9 cellular contexts compared by ENCODE assay signal in the genomic region with DNA sequence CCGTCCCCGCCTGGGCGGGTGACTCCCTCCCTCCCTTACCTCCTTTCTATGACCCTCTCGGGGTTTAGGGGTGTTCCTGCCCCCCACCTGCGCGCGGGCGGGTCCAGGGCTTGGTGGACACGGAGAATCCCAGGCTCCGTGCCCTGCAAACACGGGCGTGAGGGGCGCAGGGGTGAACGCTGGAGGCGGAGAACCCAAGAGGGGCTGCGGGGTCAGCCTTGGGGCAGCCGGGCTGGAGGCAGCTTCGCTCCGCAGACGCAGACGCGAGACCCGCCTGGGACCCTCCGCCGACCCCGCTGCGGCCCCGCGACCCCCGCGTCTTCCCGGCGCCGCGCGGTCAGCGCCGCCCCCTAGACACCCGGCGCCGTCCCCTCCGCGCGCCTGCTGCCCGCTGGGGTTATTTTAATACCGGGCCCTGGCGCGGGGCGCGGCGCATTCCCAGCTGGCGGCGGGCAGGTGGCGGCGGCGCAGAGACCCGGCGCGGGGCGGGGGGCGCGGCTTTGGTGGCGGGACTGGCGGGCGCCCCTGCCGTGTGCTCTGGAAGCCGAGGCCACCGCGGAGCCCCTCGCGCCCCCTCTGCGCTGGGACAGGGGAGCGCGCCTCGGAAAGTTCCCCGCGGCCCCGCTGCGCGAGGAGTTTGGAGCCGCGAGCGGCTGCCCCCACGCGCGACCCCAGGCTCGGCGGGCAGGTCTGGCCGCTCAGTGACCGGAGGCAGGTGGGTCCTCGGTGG. TPM values are rescaled to one million over a fixed set of nuclear protein-coding genes. Genes with fewer than 3 reads are reported as not detected.
DNase-seq lines count a peak whose midpoint lies in the region; ATAC-seq and TF ChIP-seq lines count a peak whose summit lies in the region.
"Had no signal": no experiment of that assay in that cellular context is flagged by ENCODE, and none has a peak within 500 bp of the region (broad histone marks: within the 10 kb centered on the region; RNA-seq: fewer than 3 reads in every experiment).

A gene (plus strand): TSS at position 433 of the 730 bp plus-strand sequence. CDS start 2,560 bp downstream, outside the sequence.

- no peak for ATAC-seq in activated T-cell treated with anti-CD3 and anti-CD28 coated beads, Interleukin-2, amount 50 U/mL, for 72 hours (replicated peaks in 1 of 2)
- ATAC-seq in lower lobe of right lung: peak in 1 of 2 donors; percentile 27
- ATAC-seq in GM21423 (IDR thresholded peaks at IDR 0.05; ENCODE audit: unreplicated experiment): no peak

- no peak for DNase-seq in activated T-cell treated with anti-CD3 and anti-CD28 coated beads, Interleukin-2, amount 50 U/mL, for 72 hours
- no peak for DNase-seq in activated T-cell treated with anti-CD3 and anti-CD28 coated beads, Interleukin-2, amount 50 U/mL, for 48 hours
- DNase-seq in lower lobe of right lung (peak; percentile 41), tibial artery (no peak), endothelial cell (ENCODE audit: low spot score) (no peak), caudate nucleus (lab: John Stamatoyannopoulos, UW) (no peak)

- H3K27me3 ChIP-seq in lower lobe of right lung (ENCODE audit: low read depth): peaks cover 73% of the 10 kb centered on the region
- peaks cover 0 to 72% of the 10 kb centered on the region in 2 donors for H3K27me3 ChIP-seq in tibial artery

- H3K4me3 ChIP-seq in lower lobe of right lung (peak within 1 kb of the TSS; percentile 43), tibial artery (peak within 1 kb of the TSS; percentile 0 to 29)

- H3K27ac ChIP-seq in lower lobe of right lung: no peak within 1 kb of the TSS
- no peak within 1 kb of the TSS for H3K27ac ChIP-seq in tibial artery
- H3K27ac ChIP-seq in caudate nucleus (ENCODE audit: low read depth, low read length): no peak within 1 kb of the TSS

- peaks cover 23% of the 10 kb centered on the region for H3K4me1 Mint-ChIP-seq in activated T-cell treated with anti-CD3 and anti-CD28 coated beads, Interleukin-2, amount 50 U/mL, for 72 hours (ENCODE audit: low read depth)
- H3K4me1 Mint-ChIP-seq in brain (peaks cover 30% of the 10 kb centered on the region), endothelial cell (ENCODE audit: unreplicated experiment) (peaks cover 4% of the 10 kb centered on the region)

- H3K9me3 ChIP-seq in lower lobe of right lung (no peaks in the 10 kb centered on the region), tibial artery (no peaks in the 10 kb centered on the region)

- no peaks in the 10 kb centered on the region for H3K36me3 Mint-ChIP-seq in activated T-cell treated with anti-CD3 and anti-CD28 coated beads, Interleukin-2, amount 50 U/mL, for 72 hours (ENCODE audit: insufficient read depth in 2 of 2)
- H3K36me3 Mint-ChIP-seq in brain (no peaks in the 10 kb centered on the region), endothelial cell (ENCODE audit: low read depth, unreplicated experiment) (no peaks in the 10 kb centered on the region)

- H3K4me3 Mint-ChIP-seq in activated T-cell treated with anti-CD3 and anti-CD28 coated beads, Interleukin-2, amount 50 U/mL, for 72 hours: peak within 1 kb of the TSS; percentile 82 to 87
- peak within 1 kb of the TSS in 3 of 5 experiments; percentile 54 to 65 (median 56) for H3K4me3 Mint-ChIP-seq in brain
- H3K4me3 Mint-ChIP-seq in endothelial cell (ENCODE audit: unreplicated experiment): no peak within 1 kb of the TSS

- peaks cover 28% of the 10 kb centered on the region for H3K4me1 ChIP-seq in lower lobe of right lung
- H3K4me1 ChIP-seq in tibial artery: peaks cover 0 to 25% (median 19%) of the 10 kb centered on the region in 4 donors

- peaks cover 54% of the 10 kb centered on the region for H3K27me3 Mint-ChIP-seq in activated T-cell treated with anti-CD3 and anti-CD28 coated beads, Interleukin-2, amount 50 U/mL, for 72 hours (ENCODE audit: low read depth)
- peaks cover 38% of the 10 kb centered on the region for H3K27me3 Mint-ChIP-seq in brain
- H3K27me3 Mint-ChIP-seq in endothelial cell (ENCODE audit: unreplicated experiment): peaks cover 10% of the 10 kb centered on the region

- intact Hi-C loops in lower lobe of right lung (cut with DNase I): no loop called here
- intact Hi-C loops in tibial artery (cut with DNase I; ENCODE audit: low total_unique reads): no loop called here

- no peaks in the 10 kb centered on the region for H3K36me3 ChIP-seq in lower lobe of right lung
- H3K36me3 ChIP-seq in tibial artery: no peaks in the 10 kb centered on the region

- H3K27ac Mint-ChIP-seq in activated T-cell treated with anti-CD3 and anti-CD28 coated beads, Interleukin-2, amount 50 U/mL, for 72 hours: no peak within 1 kb of the TSS
- H3K27ac Mint-ChIP-seq in brain (peak within 1 kb of the TSS in 2 of 5 experiments; percentile 31 to 56), endothelial cell (ENCODE audit: unreplicated experiment) (no peak within 1 kb of the TSS)

- TF ChIP-seq CTCF in brain (conservative IDR thresholded peaks at IDR 0.05) (no peak), lower lobe of right lung (IDR thresholded peaks at IDR 0.05) (no peak), tibial artery (IDR thresholded peaks at IDR 0.05) (no peak), endothelial cell (IDR thresholded peaks at IDR 0.05; ENCODE audit: unreplicated experiment) (no peak)

- H3K9me3 Mint-ChIP-seq in activated T-cell treated with anti-CD3 and anti-CD28 coated beads, Interleukin-2, amount 50 U/mL, for 72 hours: no peaks in the 10 kb centered on the region
- H3K9me3 Mint-ChIP-seq in brain (peaks cover 0 to 3% (median 0%) of the 10 kb centered on the region in 5 experiments), endothelial cell (ENCODE audit: unreplicated experiment) (no peaks in the 10 kb centered on the region)

RNA-seq across cellular contexts. Expression of the gene that starts here (rescaled TPM):
- total RNA-seq in activated T-cell treated with anti-CD3 and anti-CD28 coated beads, Interleukin-2, amount 50 U/mL, for 72 hours: under 1 TPM in 1 of 2 donors, not detected in 1; 0.46 TPM
- polyA plus RNA-seq in brain (ENCODE audit: insufficient read depth, low read depth, low replicate concordance): not detected
- not detected for total RNA-seq in lower lobe of right lung
- total RNA-seq in endothelial cell (ENCODE audit: unreplicated experiment): not detected
- total RNA-seq: cerebellum had no signal

Comparison
In these comparisons a context has a peak if more than half of its experiments do, and no peak if none do; other contexts are left out.
1. Peak in DNase-seq and H3K4me3 ChIP-seq in lower lobe of right lung; RNA of the gene not detected or under 1 TPM.